1 cellular context compared by ENCODE assay signal in genomic region chr12:127677537-127678131, GRCh38.
A peak's percentile ranks its signal among the peaks of the same experiment; 100 is the strongest.
TF ChIP-seq lines count a peak whose summit lies in the region.

No MANE protein-coding gene starts in this region.

TF ChIP-seq in H1, 55 proteins besides CTCF, POLR2A, EP300 and RAD21 (continued from another document):
- TF ChIP-seq CHD7 (IDR thresholded peaks at IDR 0.05; ENCODE audit: insufficient replicate concordance, low read length) (no peak), TEAD4 (IDR thresholded peaks at IDR 0.05; ENCODE audit: low read depth, low read length) (peak; percentile 84), RNF2 (IDR thresholded peaks at IDR 0.05; ENCODE audit: borderline replicate concordance, low read depth, low read length, missing control alignments, poor library complexity, severe bottlenecking) (no peak), TAF1 (IDR thresholded peaks at IDR 0.05; ENCODE audit: low read depth, low read length) (no peak), SIRT6 (IDR thresholded peaks at IDR 0.05; ENCODE audit: low read length) (no peak), SIN3A (conservative IDR thresholded peaks at IDR 0.05 in 1 of 2, IDR thresholded peaks at IDR 0.05 in 1 of 2; ENCODE audit: low read depth in 1 of 2, low read length in 2 of 2) (no peak), POLR2AphosphoS5 (IDR thresholded peaks at IDR 0.05; ENCODE audit: low read depth, low read length) (no peak)
TF ChIP-seq in H1: peak in this region for 1.
